In genomic region chr7:83321011-83321410, GRCh38 we compare ENCODE assay signal across 24 cellular contexts.
A peak's percentile ranks its signal among the peaks of the same experiment; 100 is the strongest.
DNase-seq lines count a peak whose midpoint lies in the region; ATAC-seq, FAIRE-seq and TF ChIP-seq lines count a peak whose summit lies in the region.
"Had no signal": no experiment of that assay in that cellular context is flagged by ENCODE, and none has a peak within 500 bp of the region (broad histone marks: within the 10 kb centered on the region; RNA-seq: fewer than 3 reads in every experiment).

No MANE protein-coding gene starts in this region.

- peak; percentile 24 for DNase-seq in NCI-H226
- DNase-seq in PC-9: no peak
- DNase-seq in caudate nucleus (lab: John Stamatoyannopoulos, UW): peak in 3 of 61 donors; percentile 12 to 59 (median 30)
- DNase-seq in putamen (ENCODE audit: low spot score): peak; percentile 35
- DNase-seq in Kasumi-1 (lab: John Stamatoyannopoulos, UW): no peak
- DNase-seq in WTC11 (ENCODE audit: low spot score): no peak
- DNase-seq in GM12892 (ENCODE audit: insufficient read length): no peak
- DNase-seq: AML-193; Caco-2; Calu3; CD4-positive, alpha-beta T cell; CD8-positive, alpha-beta T cell; DMS79 treated with DMSO at 0.1 percent for 48 hours; GF-D8 had no signal

- TF ChIP-seq CTCF in PC-9 (conservative IDR thresholded peaks at IDR 0.05) (no peak), WTC11 (IDR thresholded peaks at IDR 0.05) (no peak)

- POLR2A ChIA-PET in PC-9 (lab: Charles Lee; ENCODE audit: unreplicated experiment) (no interaction called here), WTC11 (lab: Charles Lee) (no interaction called here)

- no peaks in the 10 kb centered on the region for H3K27me3 Mint-ChIP-seq in WTC11 (ENCODE audit: low read depth)
- H3K27me3 Mint-ChIP-seq: B cell; CD4-positive, alpha-beta T cell had no signal

- H3K4me1 Mint-ChIP-seq in WTC11: peaks cover 6% of the 10 kb centered on the region
- H3K4me1 Mint-ChIP-seq: B cell had no signal

- no peaks in the 10 kb centered on the region for H3K9me2 ChIP-seq in PC-9 (ENCODE audit: insufficient read depth)

- H3K36me3 ChIP-seq in PC-9 (ENCODE audit: low read depth): no peaks in the 10 kb centered on the region
- H3K36me3 ChIP-seq: BLaER1 treated with 17β-estradiol and CSF1 and Interleukin-3, amounts not matched to agents 10 nM and 100 nM had no signal

- H3K79me2 ChIP-seq in PC-9 (ENCODE audit: low read depth): no peaks in the 10 kb centered on the region

- H3K36me3 Mint-ChIP-seq in WTC11: no peaks in the 10 kb centered on the region
- H3K36me3 Mint-ChIP-seq: CD8-positive, alpha-beta T cell had no signal

- CTCF ChIA-PET in PC-9 (lab: Charles Lee) (no interaction called here), WTC11 (lab: Charles Lee) (no interaction called here)

- intact Hi-C loops in PC-9 (cut with micrococcal nuclease; ENCODE audit: unreplicated experiment): no loop called here

- H3K4me3 ChIP-seq in PC-9: no peak overlapping the region
- H3K4me3 ChIP-seq: A549; BLaER1 treated with 17β-estradiol and CSF1 and Interleukin-3, amounts not matched to agents 10 nM and 100 nM had no signal

- no peak for ATAC-seq in WTC11
- ATAC-seq: A549; CD8-positive, alpha-beta T cell had no signal

- no peak overlapping the region for H3K4me2 ChIP-seq in PC-9
- H3K4me2 ChIP-seq: A549; BLaER1 treated with 17β-estradiol and CSF1 and Interleukin-3, amounts not matched to agents 10 nM and 100 nM had no signal

- no peaks in the 10 kb centered on the region for H3F3A ChIP-seq in PC-9 (ENCODE audit: insufficient read depth, low read depth)

- no peaks in the 10 kb centered on the region for H3K27me3 ChIP-seq in PC-9 (ENCODE audit: insufficient read depth, low read depth)
- H3K27me3 ChIP-seq: BLaER1 treated with 17β-estradiol and CSF1 and Interleukin-3, amounts not matched to agents 10 nM and 100 nM had no signal

- no TSS peak for BruUV-seq in PC-9 (replicated peaks; lab: Mats Ljungman, UMichigan)

- no peaks in the 10 kb centered on the region for H3K9me3 ChIP-seq in PC-9 (ENCODE audit: insufficient read depth, low read depth)
- H3K9me3 ChIP-seq: A549; BLaER1 treated with 17β-estradiol and CSF1 and Interleukin-3, amounts not matched to agents 10 nM and 100 nM; Caco-2 had no signal

- no peak overlapping the region for H3K27ac ChIP-seq in PC-9
- H3K27ac ChIP-seq in caudate nucleus (ENCODE audit: low read depth, low read length): peak overlapping the region; percentile 63
- H3K27ac ChIP-seq: 22Rv1; A549; BLaER1 treated with 17β-estradiol and CSF1 and Interleukin-3, amounts not matched to agents 10 nM and 100 nM; C4-2B had no signal

- H4K20me1 ChIP-seq in PC-9 (ENCODE audit: insufficient read depth): no peaks in the 10 kb centered on the region
- H4K20me1 ChIP-seq: BLaER1 treated with 17β-estradiol and CSF1 and Interleukin-3, amounts not matched to agents 10 nM and 100 nM had no signal

- H3K4me1 ChIP-seq in PC-9 (replicated peaks; ENCODE audit: insufficient read depth): no peaks in the 10 kb centered on the region
- H3K4me1 ChIP-seq: A549; BLaER1 treated with 17β-estradiol and CSF1 and Interleukin-3, amounts not matched to agents 10 nM and 100 nM; Caco-2 had no signal

- no peak overlapping the region for H3K27ac Mint-ChIP-seq in WTC11
- H3K27ac Mint-ChIP-seq: B cell; CD4-positive, alpha-beta T cell; CD8-positive, alpha-beta T cell had no signal

- no peaks in the 10 kb centered on the region for H3K9me3 Mint-ChIP-seq in WTC11

- FAIRE-seq in GM12892 (lab: Jason Lieb, UNC): no peak
- FAIRE-seq: A549, D721Med, G401.6, GM12891, GM18507, GM19239 had no signal

- peak overlapping the region; percentile 67 for H2AFZ ChIP-seq in PC-9

- no peak for TF ChIP-seq POLR2A in GM12892 (IDR thresholded peaks at IDR 0.05; ENCODE audit: low read depth, low read length)

- H3K4me3 Mint-ChIP-seq in WTC11: no peak overlapping the region
- H3K4me3 Mint-ChIP-seq: B cell; CD4-positive, alpha-beta T cell; CD8-positive, alpha-beta T cell had no signal

TF ChIP-seq in WTC11, 78 proteins besides CTCF, POLR2A, EP300 and RAD21:
- TF ChIP-seq NFE2L1 (CRISPR knock-in tag; IDR thresholded peaks at IDR 0.05) (no peak), OVOL2 (CRISPR knock-in tag; IDR thresholded peaks at IDR 0.05; ENCODE audit: borderline replicate concordance) (no peak), PRDM15 (CRISPR knock-in tag; IDR thresholded peaks at IDR 0.05) (no peak), TP53 (CRISPR knock-in tag; IDR thresholded peaks at IDR 0.05) (no peak), ZNF263 (CRISPR knock-in tag; IDR thresholded peaks at IDR 0.05; ENCODE audit: low read depth) (no peak), GTF2I (CRISPR knock-in tag; conservative IDR thresholded peaks at IDR 0.05) (no peak), JAZF1 (CRISPR knock-in tag; IDR thresholded peaks at IDR 0.05) (no peak), TEAD4 (CRISPR knock-in tag; IDR thresholded peaks at IDR 0.05) (no peak), FOXK1 (CRISPR knock-in tag; IDR thresholded peaks at IDR 0.05) (no peak), FOXJ3 (CRISPR knock-in tag; IDR thresholded peaks at IDR 0.05; ENCODE audit: borderline replicate concordance) (no peak), NFATC4 (CRISPR knock-in tag; IDR thresholded peaks at IDR 0.05) (no peak), ZNF138 (CRISPR knock-in tag; conservative IDR thresholded peaks at IDR 0.05) (no peak), AFF4 (CRISPR knock-in tag; IDR thresholded peaks at IDR 0.05; ENCODE audit: borderline replicate concordance) (no peak), RELA (CRISPR knock-in tag; IDR thresholded peaks at IDR 0.05; ENCODE audit: borderline replicate concordance) (no peak), SMAD4 (CRISPR knock-in tag; IDR thresholded peaks at IDR 0.05) (no peak)
- TF ChIP-seq, protein P1, sequence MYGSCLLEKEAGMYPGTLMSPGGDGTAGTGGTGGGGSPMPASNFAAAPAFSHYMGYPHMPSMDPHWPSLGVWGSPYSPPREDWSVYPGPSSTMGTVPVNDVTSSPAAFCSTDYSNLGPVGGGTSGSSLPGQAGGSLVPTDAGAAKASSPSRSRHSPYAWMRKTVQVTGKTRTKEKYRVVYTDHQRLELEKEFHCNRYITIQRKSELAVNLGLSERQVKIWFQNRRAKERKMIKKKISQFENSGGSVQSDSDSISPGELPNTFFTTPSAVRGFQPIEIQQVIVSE (CRISPR knock-in tag; IDR thresholded peaks at IDR 0.05; ENCODE audit: borderline replicate concordance): no peak
- TF ChIP-seq, protein P2, sequence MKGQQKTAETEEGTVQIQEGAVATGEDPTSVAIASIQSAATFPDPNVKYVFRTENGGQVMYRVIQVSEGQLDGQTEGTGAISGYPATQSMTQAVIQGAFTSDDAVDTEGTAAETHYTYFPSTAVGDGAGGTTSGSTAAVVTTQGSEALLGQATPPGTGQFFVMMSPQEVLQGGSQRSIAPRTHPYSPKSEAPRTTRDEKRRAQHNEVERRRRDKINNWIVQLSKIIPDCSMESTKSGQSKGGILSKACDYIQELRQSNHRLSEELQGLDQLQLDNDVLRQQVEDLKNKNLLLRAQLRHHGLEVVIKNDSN (CRISPR knock-in tag; IDR thresholded peaks at IDR 0.05): no peak

Comparison
In these comparisons a context has a peak if more than half of its experiments do, and no peak if none do; other contexts are left out.
1. DNase-seq: peak in NCI-H226 (single experiment) and putamen (single experiment); none in PC-9 (0 of 2), Kasumi-1 (0 of 2), WTC11 (single experiment) and GM12892 (single experiment).